Comparison of ENCODE assay signal across 8 cellular contexts in the genomic region with DNA sequence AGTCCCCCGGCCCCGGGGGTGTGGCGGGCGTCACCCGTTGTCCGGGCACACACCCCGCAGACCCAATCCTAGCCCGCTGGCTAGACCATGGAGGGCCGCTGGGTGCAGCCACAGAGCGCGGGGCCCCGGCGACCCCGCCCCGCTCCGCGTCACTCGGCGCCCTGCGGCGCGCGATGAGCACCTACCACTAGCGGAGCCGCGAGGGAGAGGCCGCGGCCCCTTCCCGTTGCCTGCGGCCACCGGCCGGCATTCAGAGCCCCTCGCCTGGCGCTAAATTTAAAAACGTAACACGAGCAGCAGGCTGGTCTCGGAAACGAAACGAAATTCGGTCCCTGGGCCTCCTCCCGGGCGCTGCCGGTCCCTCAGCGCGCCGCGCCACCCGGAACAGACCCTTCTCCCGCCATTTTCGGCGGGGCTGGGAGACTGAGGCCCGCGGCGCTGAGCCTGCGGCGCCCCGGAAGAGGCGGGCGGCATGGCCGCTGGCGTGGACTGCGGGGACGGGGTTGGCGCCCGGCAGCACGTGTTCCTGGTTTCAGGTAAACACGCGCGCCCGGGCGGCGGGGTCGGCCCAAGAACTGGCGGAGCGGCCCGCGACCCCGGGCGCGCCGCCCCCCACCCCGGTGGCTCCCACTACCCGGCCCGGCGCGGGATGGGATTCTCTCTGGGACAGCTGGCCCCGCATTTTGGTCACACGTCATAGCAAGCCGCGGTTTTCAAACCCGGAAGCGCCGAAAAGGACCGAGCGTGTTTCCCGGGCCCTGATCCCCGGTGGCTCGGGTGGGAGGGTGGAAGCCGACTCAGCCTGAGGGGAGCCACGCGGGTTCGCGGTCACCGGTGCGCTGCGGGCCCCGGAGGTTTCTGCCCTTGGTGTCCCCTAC. TPM values are rescaled to one million over a fixed set of nuclear protein-coding genes. Genes with fewer than 3 reads are reported as not detected.
A peak's percentile ranks its signal among the peaks of the same experiment; 100 is the strongest.
DNase-seq lines count a peak whose midpoint lies in the region; ATAC-seq, FAIRE-seq and TF ChIP-seq lines count a peak whose summit lies in the region.

A gene with protein sequence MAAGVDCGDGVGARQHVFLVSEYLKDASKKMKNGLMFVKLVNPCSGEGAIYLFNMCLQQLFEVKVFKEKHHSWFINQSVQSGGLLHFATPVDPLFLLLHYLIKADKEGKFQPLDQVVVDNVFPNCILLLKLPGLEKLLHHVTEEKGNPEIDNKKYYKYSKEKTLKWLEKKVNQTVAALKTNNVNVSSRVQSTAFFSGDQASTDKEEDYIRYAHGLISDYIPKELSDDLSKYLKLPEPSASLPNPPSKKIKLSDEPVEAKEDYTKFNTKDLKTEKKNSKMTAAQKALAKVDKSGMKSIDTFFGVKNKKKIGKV (plus strand): TSS at position 187 of the 878 bp plus-strand sequence. CDS start 286 bp downstream, at position 473.

- intact Hi-C loops in testis (cut with DNase I; ENCODE audit: low total_unique reads): no loop called here

- H3K9me2 ChIP-seq in DOHH2 (replicated peaks; ENCODE audit: control insufficient read depth, low read length): no peaks in the 10 kb centered on the region

- DNase-seq in KBM-7 (peak; percentile 81), SJCRH30 (peak; percentile 76 to 83), frontal cortex (ENCODE audit: low spot score in 2 of 2) (peak; percentile 62 to 69), nucleus accumbens (lab: John Stamatoyannopoulos, UW) (peak in 51 of 56 donors; percentile 9 to 81 (median 57)), testis (peak; percentile 71)
- peak; percentile 41 for DNase-seq in activated gamma-delta T cell treated with anti-CD3 and anti-CD28 coated beads, Interleukin-2, amount 50 U/mL, for 16 hours (ENCODE audit: low read depth)

- H3K9me3 ChIP-seq in DOHH2 (ENCODE audit: control insufficient read depth, insufficient read depth, low read length) (no peaks in the 10 kb centered on the region), SJCRH30 (replicated peaks) (no peaks in the 10 kb centered on the region), testis (no peaks in the 10 kb centered on the region)

- peaks cover 26% of the 10 kb centered on the region for H3F3A ChIP-seq in DOHH2 (ENCODE audit: control insufficient read depth, insufficient read depth)

- peak within 1 kb of the TSS; percentile 86 for H3K4me3 ChIP-seq in DOHH2 (ENCODE audit: low read length)
- peak within 1 kb of the TSS; percentile 82 for H3K4me3 ChIP-seq in SJCRH30
- peak within 1 kb of the TSS; percentile 70 to 84 for H3K4me3 ChIP-seq in testis

- H3K27ac ChIP-seq in DOHH2 (ENCODE audit: low read depth, low read length) (peak within 1 kb of the TSS; percentile 80), SJCRH30 (peak within 1 kb of the TSS; percentile 96), testis (peak within 1 kb of the TSS; percentile 77 to 90)

- TF ChIP-seq CTCF in DOHH2 (IDR thresholded peaks at IDR 0.05; ENCODE audit: low read depth, low read length, poor library complexity, severe bottlenecking): no peak
- TF ChIP-seq CTCF in testis (IDR thresholded peaks at IDR 0.05): no peak

- H3K27me3 ChIP-seq in DOHH2 (ENCODE audit: control insufficient read depth, low read length): no peaks in the 10 kb centered on the region
- no peaks in the 10 kb centered on the region for H3K27me3 ChIP-seq in SJCRH30
- H3K27me3 ChIP-seq in testis: no peaks in the 10 kb centered on the region

- TF ChIP-seq POLR2A in testis (IDR thresholded peaks at IDR 0.05): no peak

- H3K36me3 ChIP-seq in DOHH2 (ENCODE audit: control insufficient read depth, low read length) (peaks cover 41% of the 10 kb centered on the region), SJCRH30 (no peaks in the 10 kb centered on the region), testis (ENCODE audit: low read depth, missing control alignments) (no peaks in the 10 kb centered on the region)

- no peak for FAIRE-seq in frontal cortex (lab: Jason Lieb, UNC)

- 0% methylated on average over 41 to 55 of the region's 107 CpGs for WGBS in testis, 2 donors

- ATAC-seq in GM21619 (IDR thresholded peaks at IDR 0.05; ENCODE audit: unreplicated experiment): peak; percentile 62

- H3K4me1 ChIP-seq in DOHH2 (ENCODE audit: control insufficient read depth, low read length) (peaks cover 61% of the 10 kb centered on the region), SJCRH30 (0 out of 2 replicates have a peak, but pooled peaks cover 8% of the 10 kb centered on the region), testis (peaks cover 23% of the 10 kb centered on the region)

- H4K20me1 ChIP-seq in DOHH2 (ENCODE audit: control insufficient read depth, insufficient read depth, low read depth, low read length): no peaks in the 10 kb centered on the region

- peaks cover 60% of the 10 kb centered on the region for H3K79me2 ChIP-seq in DOHH2 (ENCODE audit: control insufficient read depth, low read length)

- in situ Hi-C loops in KBM-7 (cut with MboI; ENCODE audit: low pct_unique_long_range_greater_than_20kb, low sequenced_read_pairs): loop anchor here (25.0 kb wide), 1 partner anchor 923 kb away; a partner anchor contains a TSS

- H3K4me2 ChIP-seq in DOHH2 (ENCODE audit: low read length): peak within 1 kb of the TSS; percentile 76

RNA-seq across cellular contexts. Expression of the gene that starts here (rescaled TPM):
- total RNA-seq in SJCRH30 (2014; rRNA removed; shearing (Covaris generic)): 93.9 and 108 TPM in 2 replicates
- 424 TPM for total RNA-seq in frontal cortex
- 10 to 100 TPM; 38.2 to 43.4 TPM for total RNA-seq in testis
- polyA plus RNA-seq in testis (ENCODE audit: insufficient read depth, low read depth, low replicate concordance): 52.3 TPM

Comparison
In these comparisons a context has a peak if more than half of its experiments do, and no peak if none do; other contexts are left out.
1. Peak in every context shown above with its lines: DNase-seq, ATAC-seq, H3K4me3 ChIP-seq and H3K27ac ChIP-seq.